ENCODE assay signal across 8 cellular contexts in the genomic region with DNA sequence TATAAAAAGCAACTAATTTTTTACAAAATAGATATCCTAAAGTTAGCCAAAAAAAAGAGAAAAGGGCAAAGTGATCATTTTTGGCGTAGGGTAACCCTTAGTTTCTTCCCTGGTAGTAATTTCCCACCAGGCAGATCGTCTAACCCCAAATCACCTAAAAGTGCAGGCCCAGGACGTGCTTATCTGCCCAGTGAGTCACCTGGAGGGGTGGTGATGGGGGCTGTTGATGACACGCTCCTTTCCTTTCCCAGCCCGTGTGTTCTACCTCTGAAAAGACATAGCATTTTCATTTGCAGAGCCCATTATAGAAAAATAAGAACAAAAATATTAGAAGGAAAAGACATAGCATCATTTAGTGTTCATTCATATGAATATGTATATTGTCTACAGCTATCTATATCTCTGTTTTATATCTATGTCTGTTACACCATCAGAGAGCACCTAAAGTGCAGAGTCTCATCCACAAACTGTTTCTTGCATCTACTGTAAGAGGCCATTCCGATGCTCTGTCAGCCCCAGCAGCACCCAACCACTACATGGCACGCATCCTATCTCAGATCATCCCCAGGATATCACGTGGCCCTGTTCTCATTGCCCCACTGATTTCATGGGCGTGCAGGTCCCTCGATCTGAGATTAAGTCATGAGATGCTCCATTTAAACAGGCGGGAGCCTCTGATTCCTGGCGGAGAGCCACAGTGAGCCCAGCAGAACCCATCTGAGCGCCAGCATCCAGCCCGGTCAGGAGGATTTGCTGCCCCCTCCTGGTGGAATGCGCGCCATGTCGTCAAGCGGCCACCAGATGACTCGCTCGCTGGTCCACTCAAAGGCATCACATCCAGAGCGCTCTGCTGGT. TPM values are rescaled to one million over a fixed set of nuclear protein-coding genes. Genes with fewer than 3 reads are reported as not detected.
DNase-seq lines count a peak whose midpoint lies in the region; FAIRE-seq and TF ChIP-seq lines count a peak whose summit lies in the region.

No MANE protein-coding gene starts in this region.

- H3K9me3 Mint-ChIP-seq in CD8-positive, alpha-beta memory T cell: peaks cover 0 to 2% (median 0%) of the 10 kb centered on the region in 5 donors

- TF ChIP-seq CTCF in bronchial epithelial cell (IDR thresholded peaks at IDR 0.05; ENCODE audit: insufficient read depth, low read length, severe bottlenecking): peak; percentile 96
- TF ChIP-seq CTCF in kidney (IDR thresholded peaks at IDR 0.05; ENCODE audit: borderline replicate concordance, extremely low read depth, insufficient read depth): peak; percentile 85

- FAIRE-seq in bronchial epithelial cell (lab: Jason Lieb, UNC): no peak
- FAIRE-seq in kidney (lab: Jason Lieb, UNC): no peak

- CTCF ChIA-PET in CD8-positive, alpha-beta memory T cell (lab: Charles Lee): interaction anchor here (1.3 to 1.9 kb wide), 2 partner anchors 42 to 63 kb away, joined by 7 to 9 read pairs; a partner anchor contains a TSS

- intact Hi-C loops in kidney (cut with DNase I): loop anchor here (10.0 kb wide), 1 partner anchor 57 kb away; a partner anchor contains a TSS

- POLR2A ChIA-PET in CD8-positive, alpha-beta memory T cell (lab: Charles Lee): no interaction called here

- peak; percentile 59 to 90 (median 78) for DNase-seq in CD8-positive, alpha-beta memory T cell
- DNase-seq in HCEC 1CT: peak; percentile 59
- peak; percentile 78 for DNase-seq in NCI-H2196 treated with DMSO at 0.1 percent for 48 hours (lab: John Stamatoyannopoulos, UW; ENCODE audit: unreplicated experiment)
- DNase-seq in activated CD4-positive, CD25-positive, alpha-beta regulatory T cell treated with anti-CD3 and anti-CD28 coated beads, Interleukin-2, amount 50 U/mL, for 16 hours (ENCODE audit: low read depth, low spot score): peak; percentile 66
- peak; percentile 44 for DNase-seq in bronchial epithelial cell (ENCODE audit: low read depth)
- DNase-seq in kidney: peak; percentile 94
- DNase-seq in stimulated activated CD4-positive, alpha-beta T cell treated with anti-CD3 and anti-CD28 coated beads, Interleukin-1b, Interleukin-23, amount 100 ng/mL, for 24 hours (ENCODE audit: low read depth in 4 of 4, low spot score in 1 of 4): peak; percentile 71 to 94 (median 80)
- no peak for DNase-seq in cortex of kidney (lab: John Stamatoyannopoulos, UW)

- no peaks in the 10 kb centered on the region for H3K36me3 Mint-ChIP-seq in CD8-positive, alpha-beta memory T cell

- peaks cover 0 to 4% (median 3%) of the 10 kb centered on the region in 3 donors for H3K4me1 Mint-ChIP-seq in CD8-positive, alpha-beta memory T cell

- peak overlapping the region in 3 of 8 donors; percentile 20 to 56 (median 53) for H3K27ac Mint-ChIP-seq in CD8-positive, alpha-beta memory T cell

- peaks cover 8 to 36% of the 10 kb centered on the region in 2 donors for H3K27me3 Mint-ChIP-seq in CD8-positive, alpha-beta memory T cell

- no peak overlapping the region for H3K4me3 ChIP-seq in CD8-positive, alpha-beta memory T cell (ENCODE audit: low read length)
- H3K4me3 ChIP-seq in bronchial epithelial cell (ENCODE audit: low read depth, low read length) (no peak overlapping the region), kidney (ENCODE audit: low read length in 2 of 2) (no peak overlapping the region)

- no peaks in the 10 kb centered on the region for H3K36me3 ChIP-seq in CD8-positive, alpha-beta memory T cell (ENCODE audit: insufficient read depth, low read length)
- H3K36me3 ChIP-seq in bronchial epithelial cell (ENCODE audit: control insufficient read depth, insufficient read depth, low read length): no peaks in the 10 kb centered on the region
- no peaks in the 10 kb centered on the region for H3K36me3 ChIP-seq in kidney (ENCODE audit: control insufficient read depth in 1 of 2, insufficient read depth in 2 of 2, low read length in 2 of 2)

- peaks cover 4% of the 10 kb centered on the region for H3K4me1 ChIP-seq in CD8-positive, alpha-beta memory T cell (ENCODE audit: insufficient read depth, low read length)
- no peaks in the 10 kb centered on the region for H3K4me1 ChIP-seq in kidney (ENCODE audit: control insufficient read depth in 1 of 2, insufficient read depth in 1 of 2, low read depth in 1 of 2, low read length in 2 of 2)

- H3K9ac ChIP-seq in kidney (ENCODE audit: low read length in 2 of 2): no peak overlapping the region

- no peaks in the 10 kb centered on the region for H3K27me3 ChIP-seq in CD8-positive, alpha-beta memory T cell (ENCODE audit: insufficient read depth, low read length, poor library complexity, severe bottlenecking)
- H3K27me3 ChIP-seq in bronchial epithelial cell (ENCODE audit: control insufficient read depth, insufficient read depth, low read length): no peaks in the 10 kb centered on the region

- no peaks in the 10 kb centered on the region for H3K9me3 ChIP-seq in CD8-positive, alpha-beta memory T cell (ENCODE audit: low read length)
- H3K9me3 ChIP-seq in kidney (ENCODE audit: control insufficient read depth in 1 of 2, low read length in 2 of 2): no peaks in the 10 kb centered on the region

- no peak overlapping the region for H3K27ac ChIP-seq in CD8-positive, alpha-beta memory T cell (ENCODE audit: low read depth, low read length)
- H3K27ac ChIP-seq in kidney (ENCODE audit: low read depth in 2 of 2, low read length in 2 of 2): no peak overlapping the region

- no peak overlapping the region for H3K4me3 Mint-ChIP-seq in CD8-positive, alpha-beta memory T cell

RNA-seq across cellular contexts. Expression of a gene that starts 8.5 kb away (rescaled TPM):
- 1 to 10 TPM in 1 of 2 experiments, under 1 TPM in 1; 0.48 to 1.2 TPM for total RNA-seq in CD8-positive, alpha-beta memory T cell
- polyA plus RNA-seq in CD8-positive, alpha-beta memory T cell: 0.49 TPM
- total RNA-seq in bronchial epithelial cell: not detected in 2 replicates
- 10.0 TPM for total RNA-seq in kidney
- polyA plus RNA-seq in kidney (ENCODE audit: insufficient read depth, low read depth, low replicate concordance): 1.4 TPM

RNA-seq across cellular contexts. Expression of a gene that starts 11.3 kb away (rescaled TPM):
- total RNA-seq in CD8-positive, alpha-beta memory T cell: under 1 TPM; 0.37 to 0.42 TPM
- 0.45 TPM for polyA plus RNA-seq in CD8-positive, alpha-beta memory T cell
- total RNA-seq in bronchial epithelial cell: not detected in 2 replicates
- 2.9 TPM for total RNA-seq in kidney
- not detected for polyA plus RNA-seq in kidney (ENCODE audit: insufficient read depth, low read depth, low replicate concordance)

RNA-seq across cellular contexts. Expression of a gene that starts 25.8 kb away (rescaled TPM):
- under 1 TPM; 0.42 to 0.44 TPM for total RNA-seq in CD8-positive, alpha-beta memory T cell
- polyA plus RNA-seq in CD8-positive, alpha-beta memory T cell: not detected
- total RNA-seq in bronchial epithelial cell: not detected in 2 replicates
- 5.9 TPM for total RNA-seq in kidney
- 1.1 TPM for polyA plus RNA-seq in kidney (ENCODE audit: insufficient read depth, low read depth, low replicate concordance)

RNA-seq across cellular contexts. Expression of a gene that starts 30.6 kb away (rescaled TPM):
- total RNA-seq in CD8-positive, alpha-beta memory T cell: 1,000 to 10,000 TPM; 1,621 to 1,723 TPM
- polyA plus RNA-seq in CD8-positive, alpha-beta memory T cell: 824 TPM
- total RNA-seq in bronchial epithelial cell (2,761 and 3,132 TPM in 2 replicates), kidney (1,209 TPM)
- polyA plus RNA-seq in kidney (ENCODE audit: insufficient read depth, low read depth, low replicate concordance): 2,020 TPM

RNA-seq across cellular contexts. Expression of a gene that starts 40.2 kb away (rescaled TPM):
- total RNA-seq in CD8-positive, alpha-beta memory T cell: 10 to 100 TPM; 22.4 to 24.6 TPM
- 38.2 TPM for polyA plus RNA-seq in CD8-positive, alpha-beta memory T cell
- 47.9 and 50.2 TPM in 2 replicates for total RNA-seq in bronchial epithelial cell
- total RNA-seq in kidney: 33.8 TPM
- 51.0 TPM for polyA plus RNA-seq in kidney (ENCODE audit: insufficient read depth, low read depth, low replicate concordance)
